ENCODE assay signal across 2 cellular contexts in genomic region chr4:109816082-109816442, GRCh38.
TF ChIP-seq lines count a peak whose summit lies in the region.

No MANE protein-coding gene starts in this region.

TF ChIP-seq in SK-N-SH treated with all-trans-retinoic acid at 6 μM for 48 hours, 23 proteins besides CTCF, POLR2A, EP300 and RAD21:
- TF ChIP-seq, protein P1, sequence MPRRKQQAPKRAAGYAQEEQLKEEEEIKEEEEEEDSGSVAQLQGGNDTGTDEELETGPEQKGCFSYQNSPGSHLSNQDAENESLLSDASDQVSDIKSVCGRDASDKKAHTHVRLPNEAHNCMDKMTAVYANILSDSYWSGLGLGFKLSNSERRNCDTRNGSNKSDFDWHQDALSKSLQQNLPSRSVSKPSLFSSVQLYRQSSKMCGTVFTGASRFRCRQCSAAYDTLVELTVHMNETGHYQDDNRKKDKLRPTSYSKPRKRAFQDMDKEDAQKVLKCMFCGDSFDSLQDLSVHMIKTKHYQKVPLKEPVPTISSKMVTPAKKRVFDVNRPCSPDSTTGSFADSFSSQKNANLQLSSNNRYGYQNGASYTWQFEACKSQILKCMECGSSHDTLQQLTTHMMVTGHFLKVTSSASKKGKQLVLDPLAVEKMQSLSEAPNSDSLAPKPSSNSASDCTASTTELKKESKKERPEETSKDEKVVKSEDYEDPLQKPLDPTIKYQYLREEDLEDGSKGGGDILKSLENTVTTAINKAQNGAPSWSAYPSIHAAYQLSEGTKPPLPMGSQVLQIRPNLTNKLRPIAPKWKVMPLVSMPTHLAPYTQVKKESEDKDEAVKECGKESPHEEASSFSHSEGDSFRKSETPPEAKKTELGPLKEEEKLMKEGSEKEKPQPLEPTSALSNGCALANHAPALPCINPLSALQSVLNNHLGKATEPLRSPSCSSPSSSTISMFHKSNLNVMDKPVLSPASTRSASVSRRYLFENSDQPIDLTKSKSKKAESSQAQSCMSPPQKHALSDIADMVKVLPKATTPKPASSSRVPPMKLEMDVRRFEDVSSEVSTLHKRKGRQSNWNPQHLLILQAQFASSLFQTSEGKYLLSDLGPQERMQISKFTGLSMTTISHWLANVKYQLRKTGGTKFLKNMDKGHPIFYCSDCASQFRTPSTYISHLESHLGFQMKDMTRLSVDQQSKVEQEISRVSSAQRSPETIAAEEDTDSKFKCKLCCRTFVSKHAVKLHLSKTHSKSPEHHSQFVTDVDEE (CRISPR knock-in tag; IDR thresholded peaks at IDR 0.05): no peak
- TF ChIP-seq OSR1 (CRISPR knock-in tag; IDR thresholded peaks at IDR 0.05): no peak
- no peak for TF ChIP-seq ISL1 (CRISPR knock-in tag; IDR thresholded peaks at IDR 0.05)
- no peak for TF ChIP-seq ZFP30 (CRISPR knock-in tag; IDR thresholded peaks at IDR 0.05)
- TF ChIP-seq ZNF8 (CRISPR knock-in tag; IDR thresholded peaks at IDR 0.05): no peak
- TF ChIP-seq ZFP3 (CRISPR knock-in tag; IDR thresholded peaks at IDR 0.05): no peak
- no peak for TF ChIP-seq ZC3H10 (CRISPR knock-in tag; IDR thresholded peaks at IDR 0.05)
- TF ChIP-seq ARNTL (CRISPR knock-in tag; IDR thresholded peaks at IDR 0.05; ENCODE audit: borderline replicate concordance, low read depth): no peak
- no peak for TF ChIP-seq CREB5 (CRISPR knock-in tag; IDR thresholded peaks at IDR 0.05; ENCODE audit: low read depth)
- TF ChIP-seq GLIS3 (CRISPR knock-in tag; IDR thresholded peaks at IDR 0.05): no peak
- no peak for TF ChIP-seq ZNF565 (CRISPR knock-in tag; conservative IDR thresholded peaks at IDR 0.05; ENCODE audit: low read depth)

TF ChIP-seq in HepG2, 621 proteins besides CTCF, POLR2A, EP300 and RAD21:
- TF ChIP-seq ZBTB21 (CRISPR knock-in tag; IDR thresholded peaks at IDR 0.05): no peak
- TF ChIP-seq PHF5A (CRISPR knock-in tag; IDR thresholded peaks at IDR 0.05; ENCODE audit: low read depth, unreplicated experiment): no peak
- TF ChIP-seq TGIF2 (CRISPR knock-in tag; IDR thresholded peaks at IDR 0.05): no peak
- no peak for TF ChIP-seq FOXK2 (IDR thresholded peaks at IDR 0.05)
- TF ChIP-seq WIZ (CRISPR knock-in tag; IDR thresholded peaks at IDR 0.05): no peak
- TF ChIP-seq, protein P2, sequence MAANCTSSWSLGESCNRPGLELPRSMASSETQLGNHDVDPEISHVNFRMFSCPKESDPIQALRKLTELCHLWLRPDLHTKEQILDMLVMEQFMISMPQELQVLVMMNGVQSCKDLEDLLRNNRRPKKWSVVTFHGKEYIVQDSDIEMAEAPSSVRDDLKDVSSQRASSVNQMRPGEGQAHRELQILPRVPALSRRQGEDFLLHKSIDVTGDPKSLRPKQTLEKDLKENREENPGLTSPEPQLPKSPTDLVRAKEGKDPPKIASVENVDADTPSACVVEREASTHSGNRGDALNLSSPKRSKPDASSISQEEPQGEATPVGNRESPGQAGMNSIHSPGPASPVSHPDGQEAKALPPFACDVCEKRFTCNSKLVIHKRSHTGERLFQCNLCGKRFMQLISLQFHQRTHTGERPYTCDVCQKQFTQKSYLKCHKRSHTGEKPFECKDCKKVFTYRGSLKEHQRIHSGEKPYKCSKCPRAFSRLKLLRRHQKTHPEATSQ (CRISPR knock-in tag; IDR thresholded peaks at IDR 0.05; ENCODE audit: borderline replicate concordance): no peak
- TF ChIP-seq NR3C1 (CRISPR knock-in tag; IDR thresholded peaks at IDR 0.05): no peak
- 0 out of 2 replicates have a peak, but pooled peaks have one; percentile 12 for TF ChIP-seq ZNF710 (CRISPR knock-in tag; IDR thresholded peaks at IDR 0.05; ENCODE audit: borderline replicate concordance)
- no peak for TF ChIP-seq ZNF468 (CRISPR knock-in tag; IDR thresholded peaks at IDR 0.05)
- TF ChIP-seq ZNF326 (CRISPR knock-in tag; IDR thresholded peaks at IDR 0.05; ENCODE audit: borderline replicate concordance): no peak
- no peak for TF ChIP-seq MAZ (IDR thresholded peaks at IDR 0.05; ENCODE audit: borderline replicate concordance, low read depth, low read length)
- peak; percentile 3; the same call in 1 of the 2 replicates for TF ChIP-seq MAZ (CRISPR knock-in tag; IDR thresholded peaks at IDR 0.05; ENCODE audit: low read depth)
- no peak for TF ChIP-seq ZNF160 (CRISPR knock-in tag; IDR thresholded peaks at IDR 0.05)
- no peak for TF ChIP-seq LRRFIP1 (CRISPR knock-in tag; conservative IDR thresholded peaks at IDR 0.05)
- TF ChIP-seq ZNF776 (CRISPR knock-in tag; IDR thresholded peaks at IDR 0.05): 0 out of 2 replicates have a peak, but pooled peaks have one; percentile 57
- no peak for TF ChIP-seq FUBP1 (CRISPR knock-in tag; IDR thresholded peaks at IDR 0.05; ENCODE audit: borderline replicate concordance)
- TF ChIP-seq RFX5 (IDR thresholded peaks at IDR 0.05; ENCODE audit: low read depth, low read length): no peak
- no peak for TF ChIP-seq NR2C2 (CRISPR knock-in tag; IDR thresholded peaks at IDR 0.05; ENCODE audit: borderline replicate concordance)
- no peak for TF ChIP-seq TFDP1 (CRISPR knock-in tag; IDR thresholded peaks at IDR 0.05; ENCODE audit: borderline replicate concordance)
- TF ChIP-seq ZKSCAN8 (CRISPR knock-in tag; IDR thresholded peaks at IDR 0.05; ENCODE audit: borderline replicate concordance): no peak
- TF ChIP-seq, protein P3, sequence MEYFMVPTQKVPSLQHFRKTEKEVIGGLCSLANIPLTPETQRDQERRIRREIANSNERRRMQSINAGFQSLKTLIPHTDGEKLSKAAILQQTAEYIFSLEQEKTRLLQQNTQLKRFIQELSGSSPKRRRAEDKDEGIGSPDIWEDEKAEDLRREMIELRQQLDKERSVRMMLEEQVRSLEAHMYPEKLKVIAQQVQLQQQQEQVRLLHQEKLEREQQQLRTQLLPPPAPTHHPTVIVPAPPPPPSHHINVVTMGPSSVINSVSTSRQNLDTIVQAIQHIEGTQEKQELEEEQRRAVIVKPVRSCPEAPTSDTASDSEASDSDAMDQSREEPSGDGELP (IDR thresholded peaks at IDR 0.05; ENCODE audit: borderline replicate concordance, low read depth): no peak
- TF ChIP-seq CERS6 (CRISPR knock-in tag; IDR thresholded peaks at IDR 0.05): no peak
- no peak for TF ChIP-seq ZFP90 (CRISPR knock-in tag; IDR thresholded peaks at IDR 0.05; ENCODE audit: borderline replicate concordance)
- no peak for TF ChIP-seq RAD51 (IDR thresholded peaks at IDR 0.05; ENCODE audit: borderline replicate concordance)
- no peak for TF ChIP-seq CHD4 (IDR thresholded peaks at IDR 0.05; ENCODE audit: borderline replicate concordance, low read length)
